ENCODE assay signal across 8 cellular contexts in genomic region chr11:62889484-62890437, GRCh38. TPM values are rescaled to one million over a fixed set of nuclear protein-coding genes. Genes with fewer than 3 reads are reported as not detected.
DNase-seq lines count a peak whose midpoint lies in the region; TF ChIP-seq lines count a peak whose summit lies in the region.

No MANE protein-coding gene starts in this region.

- TF ChIP-seq POLR2A in NB4 (IDR thresholded peaks at IDR 0.05; ENCODE audit: extremely low read depth, insufficient read length) = no peak

- H3K27me3 Mint-ChIP-seq in nephron progenitor cell (ENCODE audit: low read depth, poor library complexity) = peaks cover 10% of the 10 kb centered on the region

- H3K4me3 Mint-ChIP-seq in nephron progenitor cell = peak overlapping the region; percentile 66

- H3K4me1 Mint-ChIP-seq in nephron progenitor cell = peaks cover 60% of the 10 kb centered on the region

- peaks cover 49% of the 10 kb centered on the region for H3K36me3 Mint-ChIP-seq in nephron progenitor cell (ENCODE audit: low read depth)

- H3K4me3 ChIP-seq in GM12865 (ENCODE audit: low read depth, low read length) (no peak overlapping the region), NB4 (ENCODE audit: low read depth, low read length) (no peak overlapping the region), choroid plexus epithelial cell (ENCODE audit: low read depth, low read length) (no peak overlapping the region)

- peak overlapping the region; percentile 99 for H3K27ac Mint-ChIP-seq in nephron progenitor cell

- TF ChIP-seq CTCF in GM12865 (IDR thresholded peaks at IDR 0.05; ENCODE audit: insufficient read depth, low read depth, low read length, missing control alignments) (no peak), NB4 (IDR thresholded peaks at IDR 0.05; ENCODE audit: low read depth, low read length) (no peak), choroid plexus epithelial cell (conservative IDR thresholded peaks at IDR 0.05; ENCODE audit: low read depth, low read length) (no peak), nephron progenitor cell (IDR thresholded peaks at IDR 0.05) (no peak)

- peaks cover 2% of the 10 kb centered on the region for H3K9me3 Mint-ChIP-seq in nephron progenitor cell

- intact Hi-C loops in posterior vena cava (cut with DNase I) = no loop called here

- DNase-seq in GM12865 (ENCODE audit: low read depth) (peak; percentile 25), NB4 (ENCODE audit: low read depth) (peak; percentile 42), choroid plexus epithelial cell (ENCODE audit: low read depth) (peak; percentile 35), nephron progenitor cell (peak; percentile 54), NCI-H526 treated with DMSO at 0.1 percent for 48 hours (lab: John Stamatoyannopoulos, UW) (no peak), T1000 (lab: John Stamatoyannopoulos, UW) (no peak), posterior vena cava (ENCODE audit: low spot score) (no peak)
- DNase-seq in stimulated activated CD4-positive, alpha-beta T cell treated with anti-CD3 and anti-CD28 coated beads, Interleukin-4, amount 100 ng/mL, for 1 hour = no peak

RNA-seq across cellular contexts. Expression of gene SLC3A2, which starts 9.1 kb away (rescaled TPM):
- 100 to 1,000 TPM in 1 of 2 donors, 10 to 100 TPM in 1; 89.4 to 114 TPM for total RNA-seq in posterior vena cava

RNA-seq across cellular contexts. Expression of gene CHRM1, which starts 31.4 kb away (rescaled TPM):
- total RNA-seq in posterior vena cava = not detected

RNA-seq across cellular contexts. Expression of gene WDR74, which starts 50.4 kb away (rescaled TPM):
- total RNA-seq in posterior vena cava = 10 to 100 TPM; 38.5 to 45.6 TPM

RNA-seq across cellular contexts. Expression of gene TEX54, which starts 57.1 kb away (rescaled TPM):
- total RNA-seq in posterior vena cava = not detected

RNA-seq across cellular contexts. Expression of gene STX5, which starts 57.9 kb away (rescaled TPM):
- total RNA-seq in posterior vena cava = 10 to 100 TPM; 32.8 to 34.0 TPM

Comparison
In these comparisons a context has a peak if more than half of its experiments do, and no peak if none do; other contexts are left out.
1. DNase-seq: peak in GM12865 (single experiment), NB4 (single experiment), choroid plexus epithelial cell (single experiment) and nephron progenitor cell (single experiment); none in NCI-H526 treated with DMSO at 0.1 percent for 48 hours (single experiment), T1000 (single experiment), posterior vena cava (single experiment) and stimulated activated CD4-positive, alpha-beta T cell treated with anti-CD3 and anti-CD28 coated beads, Interleukin-4, amount 100 ng/mL, for 1 hour (single experiment).